1 cellular context compared by ENCODE assay signal in the genomic region with DNA sequence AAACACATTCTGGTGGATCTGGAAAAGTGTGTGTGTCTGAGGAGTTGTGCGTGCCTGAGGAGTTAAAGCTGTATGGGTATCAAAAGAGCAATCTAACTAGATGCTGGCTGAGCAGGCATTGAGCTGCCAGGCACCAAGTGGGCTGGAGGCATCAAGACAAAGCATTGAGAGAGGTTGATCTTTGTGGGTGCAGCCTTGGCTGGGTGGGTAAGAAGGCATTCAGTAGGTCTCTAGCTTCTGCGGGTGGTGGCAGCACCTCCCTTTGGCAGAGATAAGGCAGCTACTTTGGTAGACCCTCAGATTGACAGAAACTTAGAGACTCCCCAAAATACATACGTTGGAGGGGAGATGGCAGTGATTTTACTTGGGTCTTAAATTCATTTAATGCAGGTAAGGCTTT.
TF ChIP-seq lines count a peak whose summit lies in the region.

No MANE protein-coding gene starts in this region.

TF ChIP-seq in IMR-90, 13 proteins besides CTCF, POLR2A, EP300 and RAD21:
- no peak for TF ChIP-seq MAFK (IDR thresholded peaks at IDR 0.05; ENCODE audit: low read depth, low read length)
- TF ChIP-seq FOS (IDR thresholded peaks at IDR 0.05; ENCODE audit: low read depth, low read length), result no peak
- TF ChIP-seq SMC3 (IDR thresholded peaks at IDR 0.05; ENCODE audit: low read depth, low read length), result no peak
- no peak for TF ChIP-seq MAZ (IDR thresholded peaks at IDR 0.05; ENCODE audit: borderline replicate concordance, low read depth, low read length)
- no peak for TF ChIP-seq BHLHE40 (IDR thresholded peaks at IDR 0.05; ENCODE audit: low read depth, low read length)
- no peak for TF ChIP-seq CEBPB (IDR thresholded peaks at IDR 0.05; ENCODE audit: low read depth, low read length)
- TF ChIP-seq, protein P1, sequence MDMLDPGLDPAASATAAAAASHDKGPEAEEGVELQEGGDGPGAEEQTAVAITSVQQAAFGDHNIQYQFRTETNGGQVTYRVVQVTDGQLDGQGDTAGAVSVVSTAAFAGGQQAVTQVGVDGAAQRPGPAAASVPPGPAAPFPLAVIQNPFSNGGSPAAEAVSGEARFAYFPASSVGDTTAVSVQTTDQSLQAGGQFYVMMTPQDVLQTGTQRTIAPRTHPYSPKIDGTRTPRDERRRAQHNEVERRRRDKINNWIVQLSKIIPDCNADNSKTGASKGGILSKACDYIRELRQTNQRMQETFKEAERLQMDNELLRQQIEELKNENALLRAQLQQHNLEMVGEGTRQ (IDR thresholded peaks at IDR 0.05; ENCODE audit: low read depth, low read length), result no peak
- TF ChIP-seq NFE2L2 (IDR thresholded peaks at IDR 0.05; ENCODE audit: low read depth, low read length), result no peak
